Comparison of ENCODE assay signal across 1 cellular context in genomic region chr4:188869581-188869980, GRCh38.
TF ChIP-seq lines count a peak whose summit lies in the region.

No MANE protein-coding gene starts in this region.

TF ChIP-seq in IMR-90, 13 proteins besides CTCF, POLR2A, EP300 and RAD21 (continued from another document):
- TF ChIP-seq CEBPB (IDR thresholded peaks at IDR 0.05; ENCODE audit: low read depth, low read length) (no peak), MAFK (IDR thresholded peaks at IDR 0.05; ENCODE audit: low read depth, low read length) (no peak), SMC3 (IDR thresholded peaks at IDR 0.05; ENCODE audit: low read depth, low read length) (no peak), CHD1 (IDR thresholded peaks at IDR 0.05; ENCODE audit: low read depth, low read length) (no peak)
TF ChIP-seq in IMR-90: peak in this region for 0.
